In the genomic region with DNA sequence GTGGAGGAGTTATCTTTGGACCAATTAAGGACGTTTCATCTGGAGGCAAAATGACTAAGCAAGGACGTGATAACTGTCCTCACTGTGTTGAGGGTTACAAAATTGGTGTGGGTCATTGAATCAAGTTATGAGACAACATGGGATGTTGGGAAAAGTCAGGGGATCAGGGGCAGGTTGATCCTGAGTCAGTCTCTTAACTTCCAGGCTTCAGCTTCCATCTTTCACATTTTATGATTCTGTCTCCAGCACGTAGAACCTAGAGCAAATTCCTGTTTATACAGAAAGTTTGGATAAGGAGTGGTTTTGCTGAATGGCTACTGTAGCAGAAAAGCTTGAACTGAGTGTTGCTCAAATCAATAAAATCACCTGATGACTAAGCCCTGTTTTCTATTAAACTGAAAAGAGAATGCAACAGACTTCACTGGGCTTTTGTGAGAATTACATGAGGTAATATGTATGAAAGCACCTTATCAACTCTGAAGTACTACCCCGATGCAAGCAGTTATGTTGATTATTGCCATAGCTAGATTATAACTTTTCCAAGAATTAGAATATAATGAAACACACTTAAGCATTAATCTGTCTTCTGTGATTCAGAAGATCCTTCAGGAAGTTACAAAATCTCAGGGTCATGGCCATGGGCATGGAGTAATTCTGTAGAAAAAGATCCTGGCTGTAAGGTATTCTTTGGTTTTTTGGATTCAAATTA, we compare ENCODE assay signal across 12 cellular contexts.
A peak's percentile ranks its signal among the peaks of the same experiment; 100 is the strongest.
DNase-seq lines count a peak whose midpoint lies in the region; ATAC-seq and TF ChIP-seq lines count a peak whose summit lies in the region.
"Had no signal": no experiment of that assay in that cellular context is flagged by ENCODE, and none has a peak within 500 bp of the region (broad histone marks: within the 10 kb centered on the region; RNA-seq: fewer than 3 reads in every experiment).

No MANE protein-coding gene starts in this region.

- TF ChIP-seq CTCF in fibroblast of mammary gland (conservative IDR thresholded peaks at IDR 0.05; ENCODE audit: control insufficient read depth, insufficient read depth, low read depth, low read length) = no peak
- no peak for TF ChIP-seq CTCF in testis (IDR thresholded peaks at IDR 0.05)
- TF ChIP-seq CTCF in lower lobe of right lung (IDR thresholded peaks at IDR 0.05) = no peak

- peak overlapping the region; percentile 25 to 76 for H3K4me3 Mint-ChIP-seq in activated T-cell treated with anti-CD3 and anti-CD28 coated beads, Interleukin-2, amount 50 U/mL, for 72 hours
- peak overlapping the region; percentile 45 for H3K4me3 Mint-ChIP-seq in T-helper 17 cell
- H3K4me3 Mint-ChIP-seq in stimulated activated naive CD8-positive, alpha-beta T cell treated with anti-CD3 and anti-CD28 coated beads, Interleukin-15, amount 100 ng/mL, for 72 hours = peak overlapping the region in 1 of 2 donors; percentile 46

- H3K9me3 Mint-ChIP-seq in activated T-cell treated with anti-CD3 and anti-CD28 coated beads, Interleukin-2, amount 50 U/mL, for 72 hours = no peaks in the 10 kb centered on the region
- H3K9me3 Mint-ChIP-seq in stimulated activated naive CD8-positive, alpha-beta T cell treated with anti-CD3 and anti-CD28 coated beads, Interleukin-15, amount 100 ng/mL, for 72 hours = no peaks in the 10 kb centered on the region

- no peak for DNase-seq in activated T-cell treated with anti-CD3 and anti-CD28 coated beads, Interleukin-2, amount 50 U/mL, for 72 hours
- no peak for DNase-seq in activated T-cell treated with anti-CD3 and anti-CD28 coated beads, Interleukin-2, amount 50 U/mL, for 48 hours
- DNase-seq in T-helper 17 cell (no peak), fibroblast of mammary gland (ENCODE audit: low read depth) (peak; percentile 64), testis (no peak), lower lobe of right lung (no peak), HPDE6-E6E7 (ENCODE audit: extremely low spot score) (no peak)
- no peak for DNase-seq in stimulated activated naive CD8-positive, alpha-beta T cell treated with anti-CD3 and anti-CD28 coated beads, Interleukin-15, amount 100 ng/mL, for 72 hours
- DNase-seq: activated CD4-positive, alpha-beta T cell treated with anti-CD3 and anti-CD28 coated beads for 4 hours; MM.1S; Peyer's patch; stomach had no signal

- peaks cover 3 to 18% of the 10 kb centered on the region in 2 donors for H3K36me3 Mint-ChIP-seq in activated T-cell treated with anti-CD3 and anti-CD28 coated beads, Interleukin-2, amount 50 U/mL, for 72 hours (ENCODE audit: insufficient read depth in 2 of 2)
- H3K36me3 Mint-ChIP-seq in T-helper 17 cell (ENCODE audit: low read depth) = peaks cover 1% of the 10 kb centered on the region

- H3K27ac ChIP-seq in testis = peak overlapping the region in 1 of 2 donors; percentile 16
- H3K27ac ChIP-seq in lower lobe of right lung = no peak overlapping the region

- H3K27me3 ChIP-seq in testis (no peaks in the 10 kb centered on the region), lower lobe of right lung (ENCODE audit: low read depth) (no peaks in the 10 kb centered on the region)
- H3K27me3 ChIP-seq: Peyer's patch, stomach had no signal

- no peak for TF ChIP-seq POLR2A in testis (IDR thresholded peaks at IDR 0.05)

- intact Hi-C loops in testis (cut with DNase I; ENCODE audit: low total_unique reads) (no loop called here), lower lobe of right lung (cut with DNase I) (no loop called here)

- WGBS in testis, 2 donors = 35 to 38% methylated on average over 4 of the region's 4 CpGs

- H3K4me1 ChIP-seq in testis (peaks cover 77% of the 10 kb centered on the region), lower lobe of right lung (peaks cover 81% of the 10 kb centered on the region)

- H3K36me3 ChIP-seq in testis (ENCODE audit: low read depth, missing control alignments) = no peaks in the 10 kb centered on the region
- no peaks in the 10 kb centered on the region for H3K36me3 ChIP-seq in lower lobe of right lung

- H3K4me1 Mint-ChIP-seq in activated T-cell treated with anti-CD3 and anti-CD28 coated beads, Interleukin-2, amount 50 U/mL, for 72 hours (ENCODE audit: low read depth) = peaks cover 77% of the 10 kb centered on the region
- peaks cover 42% of the 10 kb centered on the region for H3K4me1 Mint-ChIP-seq in T-helper 17 cell
- H3K4me1 Mint-ChIP-seq in stimulated activated naive CD8-positive, alpha-beta T cell treated with anti-CD3 and anti-CD28 coated beads, Interleukin-15, amount 100 ng/mL, for 72 hours = peaks cover 63% of the 10 kb centered on the region

- H3K4me3 ChIP-seq in fibroblast of mammary gland (ENCODE audit: control insufficient read depth, low read depth, low read length) (no peak overlapping the region), testis (no peak overlapping the region), lower lobe of right lung (no peak overlapping the region)
- H3K4me3 ChIP-seq: Peyer's patch, stomach had no signal

- ATAC-seq in activated T-cell treated with anti-CD3 and anti-CD28 coated beads, Interleukin-2, amount 50 U/mL, for 72 hours (replicated peaks in 1 of 2) = peak; percentile 53 to 56
- ATAC-seq in T-helper 17 cell (no peak), lower lobe of right lung (no peak)
- peak; percentile 50 for ATAC-seq in stimulated activated naive CD8-positive, alpha-beta T cell treated with anti-CD3 and anti-CD28 coated beads, Interleukin-15, amount 100 ng/mL, for 72 hours

- H3K9me3 ChIP-seq in T-helper 17 cell (ENCODE audit: control insufficient read depth, low read length, poor library complexity, severe bottlenecking) (no peaks in the 10 kb centered on the region), testis (no peaks in the 10 kb centered on the region), lower lobe of right lung (no peaks in the 10 kb centered on the region)
- H3K9me3 ChIP-seq: Peyer's patch, stomach had no signal

- H3K27ac Mint-ChIP-seq in activated T-cell treated with anti-CD3 and anti-CD28 coated beads, Interleukin-2, amount 50 U/mL, for 72 hours = peak overlapping the region; percentile 92
- H3K27ac Mint-ChIP-seq in T-helper 17 cell = peak overlapping the region; percentile 75
- peak overlapping the region in 1 of 2 donors; percentile 58 for H3K27ac Mint-ChIP-seq in stimulated activated naive CD8-positive, alpha-beta T cell treated with anti-CD3 and anti-CD28 coated beads, Interleukin-15, amount 100 ng/mL, for 72 hours

- no peaks in the 10 kb centered on the region for H3K27me3 Mint-ChIP-seq in activated T-cell treated with anti-CD3 and anti-CD28 coated beads, Interleukin-2, amount 50 U/mL, for 72 hours (ENCODE audit: low read depth)
- H3K27me3 Mint-ChIP-seq in T-helper 17 cell = no peaks in the 10 kb centered on the region
- no peaks in the 10 kb centered on the region for H3K27me3 Mint-ChIP-seq in stimulated activated naive CD8-positive, alpha-beta T cell treated with anti-CD3 and anti-CD28 coated beads, Interleukin-15, amount 100 ng/mL, for 72 hours

Comparison
In these comparisons a context has a peak if more than half of its experiments do, and no peak if none do; other contexts are left out.
1. ATAC-seq: peak in activated T-cell treated with anti-CD3 and anti-CD28 coated beads, Interleukin-2, amount 50 U/mL, for 72 hours (2 of 2) and stimulated activated naive CD8-positive, alpha-beta T cell treated with anti-CD3 and anti-CD28 coated beads, Interleukin-15, amount 100 ng/mL, for 72 hours (single experiment); none in T-helper 17 cell (single experiment) and lower lobe of right lung (0 of 2).